Comparison of ENCODE assay signal across 8 cellular contexts in genomic region chr7:77121860-77122681, GRCh38.
DNase-seq lines count a peak whose midpoint lies in the region; ATAC-seq and FAIRE-seq lines count a peak whose summit lies in the region.
"Not testable (repeated sequence)": the region's sequence is repeated elsewhere in the genome, so short reads cannot be mapped to it uniquely, and the experiment has no call there.

Gene CCDC146, plus strand, starts transcription at chr7:77122615. Its CDS starts 45,054 bp downstream, at chr7:77167669.

- peak; percentile 16 for FAIRE-seq in HTR-8/SVneo (lab: Jason Lieb, UNC)

- ATAC-seq in GM21390 (IDR thresholded peaks at IDR 0.05; ENCODE audit: unreplicated experiment) = peak; percentile 97
- peak; percentile 97 for ATAC-seq in effector memory CD8-positive, alpha-beta T cell (replicated peaks)

- peak within 1 kb of the TSS; percentile 1 to 19 for H3K27ac Mint-ChIP-seq in effector memory CD8-positive, alpha-beta T cell

- H3K36me3 Mint-ChIP-seq in effector memory CD8-positive, alpha-beta T cell (ENCODE audit: insufficient read depth) = not testable (repeated sequence)

- not testable (repeated sequence) for H3K9me3 Mint-ChIP-seq in effector memory CD8-positive, alpha-beta T cell

- H3K4me1 Mint-ChIP-seq in effector memory CD8-positive, alpha-beta T cell (ENCODE audit: low read depth in 2 of 2) = not testable (repeated sequence)

- peak within 1 kb of the TSS; percentile 67 to 72 for H3K4me3 Mint-ChIP-seq in effector memory CD8-positive, alpha-beta T cell

- DNase-seq in COLO668 (lab: John Stamatoyannopoulos, UW; ENCODE audit: unreplicated experiment) (peak; percentile 96), HTR-8/SVneo (ENCODE audit: insufficient read length, low spot score) (peak; percentile 72), NOMO-1 (lab: John Stamatoyannopoulos, UW; ENCODE audit: unreplicated experiment in 2 of 2) (peak; percentile 100), medulla oblongata (ENCODE audit: extremely low spot score) (peak; percentile 100)
- DNase-seq in activated CD8-positive, alpha-beta memory T cell treated with anti-CD3 and anti-CD28 coated beads for 4 hours (ENCODE audit: low read depth in 2 of 2) = peak; percentile 86 to 92
- DNase-seq in effector memory CD8-positive, alpha-beta T cell = peak; percentile 92 to 97 (median 94)
- DNase-seq in stimulated activated CD4-positive, alpha-beta T cell treated with anti-CD3 and anti-CD28 coated beads, TNF-alpha, amount 100 ng/mL, for 4 hours (ENCODE audit: low read depth in 3 of 3) = peak; percentile 69 to 92 (median 90)

- not testable (repeated sequence) for H3K27me3 Mint-ChIP-seq in effector memory CD8-positive, alpha-beta T cell

Comparison
In these comparisons a context has a peak if more than half of its experiments do, and no peak if none do; other contexts are left out.
1. Peak in every context shown above with its lines: DNase-seq and ATAC-seq.